In the genomic region with DNA sequence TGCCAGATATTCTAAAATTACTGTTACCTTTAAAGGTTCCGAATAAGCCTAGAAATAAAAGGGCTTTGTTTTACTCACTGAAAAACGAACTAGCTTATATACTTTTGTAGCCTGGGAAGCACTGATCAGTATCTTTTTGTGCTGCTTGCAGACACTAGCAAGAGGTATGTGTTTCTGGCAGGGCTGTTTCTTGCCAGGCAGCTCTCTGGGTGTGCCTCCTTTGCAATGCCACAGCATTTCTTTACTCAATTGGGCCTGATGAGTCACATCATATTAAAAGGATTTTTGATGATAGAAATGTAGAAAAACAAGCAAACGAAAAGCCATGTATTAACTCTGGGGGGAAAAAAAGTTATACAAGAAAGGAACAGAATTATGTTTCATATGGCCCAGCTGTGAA, we compare ENCODE assay signal across 10 cellular contexts. TPM values are rescaled to one million over a fixed set of nuclear protein-coding genes. Genes with fewer than 3 reads are reported as not detected.
DNase-seq lines count a peak whose midpoint lies in the region; ATAC-seq and TF ChIP-seq lines count a peak whose summit lies in the region.
"Had no signal": no experiment of that assay in that cellular context is flagged by ENCODE, and none has a peak within 500 bp of the region (broad histone marks: within the 10 kb centered on the region; RNA-seq: fewer than 3 reads in every experiment).

No MANE protein-coding gene starts in this region.

- no peaks in the 10 kb centered on the region for H3K9me3 ChIP-seq in stomach

- no peak overlapping the region for H3K4me3 ChIP-seq in stomach

- peaks cover 78% of the 10 kb centered on the region for H3K4me1 Mint-ChIP-seq in activated CD4-positive, alpha-beta memory T cell treated with anti-CD3 and anti-CD28 coated beads, Interleukin-2, amount 10 ng/mL, durations not matched to agents 7 days and 5 days
- no peaks in the 10 kb centered on the region for H3K4me1 Mint-ChIP-seq in endothelial cell (ENCODE audit: unreplicated experiment)

- no peak for TF ChIP-seq POLR2A in stomach (IDR thresholded peaks at IDR 0.05)

- intact Hi-C loops in stomach (cut with DNase I; ENCODE audit: low total_unique reads) = loop anchor here (5.0 kb wide), 1 partner anchor 46 kb away; no protein-coding TSS in a partner anchor

- no peak for TF ChIP-seq CTCF in stomach (IDR thresholded peaks at IDR 0.05)
- TF ChIP-seq CTCF in endothelial cell (IDR thresholded peaks at IDR 0.05; ENCODE audit: unreplicated experiment) = no peak

- peaks cover 59% of the 10 kb centered on the region for H3K36me3 Mint-ChIP-seq in activated CD4-positive, alpha-beta memory T cell treated with anti-CD3 and anti-CD28 coated beads, Interleukin-2, amount 10 ng/mL, durations not matched to agents 7 days and 5 days (ENCODE audit: low read depth)
- peaks cover 40% of the 10 kb centered on the region for H3K36me3 Mint-ChIP-seq in endothelial cell (ENCODE audit: low read depth, unreplicated experiment)

- POLR2A ChIA-PET in activated CD4-positive, alpha-beta memory T cell treated with anti-CD3 and anti-CD28 coated beads, Interleukin-2, amount 10 ng/mL, durations not matched to agents 7 days and 5 days (lab: Charles Lee) = interaction anchor here (0.6 to 15.4 kb wide), 20 partner anchors 10 to 1235 kb away, joined by 3 to 863 read pairs (median 6); a partner anchor contains a TSS

- H3K27me3 Mint-ChIP-seq in activated CD4-positive, alpha-beta memory T cell treated with anti-CD3 and anti-CD28 coated beads, Interleukin-2, amount 10 ng/mL, durations not matched to agents 7 days and 5 days = no peaks in the 10 kb centered on the region
- H3K27me3 Mint-ChIP-seq in endothelial cell (ENCODE audit: unreplicated experiment) = peaks cover 20% of the 10 kb centered on the region

- H3K27me3 ChIP-seq in stomach = no peaks in the 10 kb centered on the region

- no peak for TF ChIP-seq EP300 in stomach (IDR thresholded peaks at IDR 0.05)

- no peaks in the 10 kb centered on the region for H3K9me3 Mint-ChIP-seq in activated CD4-positive, alpha-beta memory T cell treated with anti-CD3 and anti-CD28 coated beads, Interleukin-2, amount 10 ng/mL, durations not matched to agents 7 days and 5 days
- H3K9me3 Mint-ChIP-seq in endothelial cell (ENCODE audit: unreplicated experiment) = no peaks in the 10 kb centered on the region

- 22 to 43% (median 34%) methylated on average over 3 of the region's 3 CpGs for WGBS in stomach, 5 donors

- H3K36me3 ChIP-seq in stomach = peaks cover 25 to 59% (median 50%) of the 10 kb centered on the region in 4 donors

- peak overlapping the region; percentile 98 for H3K27ac Mint-ChIP-seq in activated CD4-positive, alpha-beta memory T cell treated with anti-CD3 and anti-CD28 coated beads, Interleukin-2, amount 10 ng/mL, durations not matched to agents 7 days and 5 days
- H3K27ac Mint-ChIP-seq in endothelial cell (ENCODE audit: unreplicated experiment) = no peak overlapping the region

- H3K4me3 Mint-ChIP-seq in activated CD4-positive, alpha-beta memory T cell treated with anti-CD3 and anti-CD28 coated beads, Interleukin-2, amount 10 ng/mL, durations not matched to agents 7 days and 5 days = peak overlapping the region; percentile 86
- no peak overlapping the region for H3K4me3 Mint-ChIP-seq in endothelial cell (ENCODE audit: unreplicated experiment)

- peaks cover 0 to 25% (median 10%) of the 10 kb centered on the region in 4 donors for H3K4me1 ChIP-seq in stomach

- CTCF ChIA-PET in activated CD4-positive, alpha-beta memory T cell treated with anti-CD3 and anti-CD28 coated beads, Interleukin-2, amount 10 ng/mL, durations not matched to agents 7 days and 5 days (lab: Charles Lee) = interaction anchor here (0.6 to 17.8 kb wide), 4 partner anchors 8 to 86 kb away, joined by 3 to 519 read pairs (median 3); no protein-coding TSS in a partner anchor

- DNase-seq in SIG-M5 treated with dmso at 0.1 percent for 504 hours (lab: John Stamatoyannopoulos, UW; ENCODE audit: unreplicated experiment) = peak; percentile 34
- DNase-seq in SIG-M5 (lab: John Stamatoyannopoulos, UW) = no peak
- peak; percentile 73 for DNase-seq in activated CD4-positive, alpha-beta memory T cell treated with anti-CD3 and anti-CD28 coated beads, Interleukin-2, amount 10 ng/mL, durations not matched to agents 7 days and 5 days
- DNase-seq in fibroblast of gingiva (ENCODE audit: low read depth) = peak; percentile 72
- no peak for DNase-seq in stomach
- DNase-seq in endothelial cell (ENCODE audit: low spot score) = no peak
- no peak for DNase-seq in anterior cingulate cortex (lab: John Stamatoyannopoulos, UW)
- DNase-seq: MV-4-11 had no signal

- peak overlapping the region in 3 of 5 donors; percentile 6 to 36 (median 16) for H3K27ac ChIP-seq in stomach
- H3K27ac ChIP-seq: 22Rv1 had no signal

- ATAC-seq in GM19452 (IDR thresholded peaks at IDR 0.05; ENCODE audit: unreplicated experiment) = no peak

RNA-seq across cellular contexts. Expression of a gene that starts 35.6 kb away (rescaled TPM):
- total RNA-seq in activated CD4-positive, alpha-beta memory T cell treated with anti-CD3 and anti-CD28 coated beads, Interleukin-2, amount 10 ng/mL, durations not matched to agents 7 days and 5 days = under 1 TPM; 0.75 to 0.88 TPM
- total RNA-seq in stomach = 1 to 10 TPM in 2 of 5 donors, under 1 TPM in 2, not detected in 1; under 0.01 to 2.6 (median 0.77) TPM
- under 1 TPM; 0.15 to 0.37 (median 0.28) TPM for polyA plus RNA-seq in stomach
- not detected for total RNA-seq in endothelial cell (ENCODE audit: unreplicated experiment)

Comparison
In these comparisons a context has a peak if more than half of its experiments do, and no peak if none do; other contexts are left out.
1. DNase-seq: peak in SIG-M5 treated with dmso at 0.1 percent for 504 hours (single experiment), activated CD4-positive, alpha-beta memory T cell treated with anti-CD3 and anti-CD28 coated beads, Interleukin-2, amount 10 ng/mL, durations not matched to agents 7 days and 5 days (single experiment) and fibroblast of gingiva (single experiment); none in SIG-M5 (single experiment), stomach (single experiment), endothelial cell (single experiment) and anterior cingulate cortex (0 of 58).